22 cellular contexts compared by ENCODE assay signal in genomic region chr9:113493080-113493615, GRCh38. TPM values are rescaled to one million over a fixed set of nuclear protein-coding genes. Genes with fewer than 3 reads are reported as not detected.
DNase-seq lines count a peak whose midpoint lies in the region; ATAC-seq, FAIRE-seq and TF ChIP-seq lines count a peak whose summit lies in the region.
"Had no signal": no experiment of that assay in that cellular context is flagged by ENCODE, and none has a peak within 500 bp of the region (broad histone marks: within the 10 kb centered on the region; RNA-seq: fewer than 3 reads in every experiment).

No MANE protein-coding gene starts in this region.

- H3K9ac ChIP-seq in SK-N-SH (no peak overlapping the region), HepG2 (ENCODE audit: insufficient read depth, low read depth, low read length) (no peak overlapping the region), GM23248 (no peak overlapping the region)

- no peaks in the 10 kb centered on the region for H3K36me3 Mint-ChIP-seq in osteocyte (ENCODE audit: unreplicated experiment)
- H3K36me3 Mint-ChIP-seq: CD4-positive, CD25-positive, alpha-beta regulatory T cell; stimulated activated memory B cell treated with anti-CD40 and anti-IgM and Interleukin-4, amounts not matched to agents 10 μg/mL and 1 μg/mL and 100 μg/mL, for 72 hours had no signal

- BruUV-seq in HepG2 (replicated peaks; lab: Mats Ljungman, UMichigan): no TSS peak

- no peaks in the 10 kb centered on the region for H3K9me3 ChIP-seq in SK-N-SH
- H3K9me3 ChIP-seq in ascending aorta: no peaks in the 10 kb centered on the region
- H3K9me3 ChIP-seq in HepG2 (ENCODE audit: low read length): no peaks in the 10 kb centered on the region
- H3K9me3 ChIP-seq in spleen: no peaks in the 10 kb centered on the region
- no peaks in the 10 kb centered on the region for H3K9me3 ChIP-seq in GM23248 (ENCODE audit: low read depth)
- H3K9me3 ChIP-seq: neutrophil had no signal

- H3K4me2 ChIP-seq in SK-N-SH (no peak overlapping the region), HepG2 (ENCODE audit: low read depth, low read length) (no peak overlapping the region), GM23248 (ENCODE audit: unreplicated experiment) (no peak overlapping the region)

- TF ChIP-seq POLR2A in HepG2 (IDR thresholded peaks at IDR 0.05; ENCODE audit: insufficient read depth in 1 of 2, low read depth in 2 of 2, low read length in 2 of 2) (no peak), spleen (IDR thresholded peaks at IDR 0.05) (no peak)

- H3K27ac ChIP-seq in SK-N-SH (ENCODE audit: low read depth in 2 of 2, low read length in 1 of 2) (no peak overlapping the region), ascending aorta (peak overlapping the region; percentile 78 to 92), HepG2 (ENCODE audit: extremely low read length, insufficient read depth, low read length) (no peak overlapping the region), spleen (peak overlapping the region in 6 of 8 donors; percentile 1 to 61 (median 34)), GM23248 (no peak overlapping the region)
- H3K27ac ChIP-seq: neutrophil had no signal

- peaks cover 4% of the 10 kb centered on the region for H3K4me1 Mint-ChIP-seq in osteocyte (ENCODE audit: unreplicated experiment)

- TF ChIP-seq CTCF in SK-N-SH (IDR thresholded peaks at IDR 0.05): no peak
- no peak for TF ChIP-seq CTCF in ascending aorta (IDR thresholded peaks at IDR 0.05)
- no peak for TF ChIP-seq CTCF in HepG2 (CRISPR knock-in tag; IDR thresholded peaks at IDR 0.05)
- TF ChIP-seq CTCF in spleen (IDR thresholded peaks at IDR 0.05 in 8 of 11, conservative IDR thresholded peaks at IDR 0.05 in 3 of 11): no peak
- TF ChIP-seq CTCF in osteocyte (IDR thresholded peaks at IDR 0.05): no peak

- DNase-seq in SK-N-SH (no peak), ascending aorta (ENCODE audit: low spot score in 2 of 2) (no peak), HepG2 (ENCODE audit: low spot score) (no peak), spleen (no peak), osteocyte (ENCODE audit: extremely low spot score, unreplicated experiment) (no peak), GM23248 (no peak), T-helper 1 cell (no peak)
- DNase-seq: ACHN; activated CD4-positive, CD25-positive, alpha-beta regulatory T cell; activated naive CD4-positive, alpha-beta T cell treated with anti-CD3 and anti-CD28 coated beads for 36 hours; CD4-positive, CD25-positive, alpha-beta regulatory T cell; effector memory CD4-positive, alpha-beta T cell; NCI-H1694; NCI-H526 treated with DMSO at 0.1 percent for 48 hours; small intestine had no signal

- CTCF ChIA-PET in SK-N-SH (lab: Yijun Ruan, JAX): interaction anchor here (1.6 to 3.6 kb wide), 2 partner anchors 11 to 94 kb away, joined by 3 to 13 read pairs; no protein-coding TSS in a partner anchor
- CTCF ChIA-PET in HepG2 (lab: Yijun Ruan, JAX; ENCODE audit: low intra/inter-chr PET ratio, low total read pairs): no interaction called here

- H3K4me3 Mint-ChIP-seq in osteocyte (ENCODE audit: unreplicated experiment): no peak overlapping the region
- H3K4me3 Mint-ChIP-seq: activated naive CD4-positive, alpha-beta T cell treated with anti-CD3 and anti-CD28 coated beads for 36 hours; CD4-positive, CD25-positive, alpha-beta regulatory T cell; stimulated activated memory B cell treated with anti-CD40 and anti-IgM and Interleukin-4, amounts not matched to agents 10 μg/mL and 1 μg/mL and 100 μg/mL, for 72 hours; T-helper 1 cell treated with Interleukin-12 subunit alpha and Interleukin-12 subunit beta and Interleukin-4 antibody, amounts not matched to agents 30 μg/mL and 1 μg/mL, for 36 hours had no signal

- POLR2A ChIA-PET in SK-N-SH (lab: Yijun Ruan, JAX): interaction anchor here (0.6 kb wide), 1 partner anchor 624 kb away, joined by 3 read pairs; no protein-coding TSS in a partner anchor
- POLR2A ChIA-PET in HepG2 (lab: Yijun Ruan, JAX): interaction anchor here (3.5 kb wide), 1 partner anchor 12 kb away, joined by 15 read pairs; no protein-coding TSS in a partner anchor

- H2AFZ ChIP-seq in SK-N-SH (ENCODE audit: low read depth): no peak overlapping the region
- no peak overlapping the region for H2AFZ ChIP-seq in HepG2 (ENCODE audit: low read length)
- H2AFZ ChIP-seq in GM23248: no peak overlapping the region

- H4K20me1 ChIP-seq in SK-N-SH (ENCODE audit: insufficient read depth): no peaks in the 10 kb centered on the region
- H4K20me1 ChIP-seq in HepG2 (ENCODE audit: insufficient read depth, low read length): no peaks in the 10 kb centered on the region
- no peaks in the 10 kb centered on the region for H4K20me1 ChIP-seq in GM23248 (ENCODE audit: insufficient read depth)

- no peak for FAIRE-seq in HepG2 (lab: Jason Lieb, UNC)
- FAIRE-seq: bronchial epithelial cell, small intestine, urothelium cell line had no signal

- peaks cover 6 to 12% of the 10 kb centered on the region in 2 experiments; a peak in 2 of 4 replicates for H3K4me1 ChIP-seq in SK-N-SH (ENCODE audit: control insufficient read depth in 1 of 2, insufficient read depth in 2 of 2, low read depth in 1 of 2, low read length in 1 of 2)
- H3K4me1 ChIP-seq in ascending aorta: peaks cover 11 to 42% of the 10 kb centered on the region in 2 donors
- no peaks in the 10 kb centered on the region for H3K4me1 ChIP-seq in HepG2 (ENCODE audit: insufficient read depth, low read length)
- peaks cover 0 to 21% (median 10%) of the 10 kb centered on the region in 6 donors for H3K4me1 ChIP-seq in spleen
- H3K4me1 ChIP-seq in GM23248 (ENCODE audit: insufficient read depth): peaks cover 9% of the 10 kb centered on the region

- H3K27me3 ChIP-seq in SK-N-SH (ENCODE audit: insufficient read depth) (no peaks in the 10 kb centered on the region), ascending aorta (no peaks in the 10 kb centered on the region), HepG2 (ENCODE audit: control insufficient read depth in 1 of 2, insufficient read depth in 2 of 2, low read length in 2 of 2) (no peaks in the 10 kb centered on the region), spleen (replicated peaks in 1 of 7) (no peaks in the 10 kb centered on the region), GM23248 (replicated peaks; ENCODE audit: insufficient read depth) (no peaks in the 10 kb centered on the region)
- H3K27me3 ChIP-seq: neutrophil had no signal

- no peak for TF ChIP-seq RAD21 in SK-N-SH (IDR thresholded peaks at IDR 0.05; ENCODE audit: low read length)
- no peak for TF ChIP-seq RAD21 in HepG2 (CRISPR knock-in tag; IDR thresholded peaks at IDR 0.05)

- ATAC-seq in SK-N-SH treated with all-trans-retinoic acid at 6 μM for 48 hours (peak; percentile 29; the same call in 1 of the 3 replicates), HepG2 (no peak)
- ATAC-seq: stimulated activated memory B cell treated with anti-CD40 and anti-IgM and Interleukin-4, amounts not matched to agents 10 μg/mL and 1 μg/mL and 100 μg/mL, for 72 hours had no signal

- no peaks in the 10 kb centered on the region for H3K79me2 ChIP-seq in SK-N-SH (ENCODE audit: insufficient read depth)
- no peaks in the 10 kb centered on the region for H3K79me2 ChIP-seq in HepG2 (ENCODE audit: insufficient read depth, low read length)
- H3K79me2 ChIP-seq in GM23248 (ENCODE audit: insufficient read depth): no peaks in the 10 kb centered on the region

- H3K36me3 ChIP-seq in SK-N-SH (replicated peaks in 1 of 2; ENCODE audit: control insufficient read depth in 1 of 2, insufficient read depth in 2 of 2, low read length in 1 of 2) (no peaks in the 10 kb centered on the region), ascending aorta (peaks cover 0 to 10% of the 10 kb centered on the region in 2 donors), HepG2 (replicated peaks in 1 of 2; ENCODE audit: control insufficient read depth in 1 of 2, insufficient read depth in 2 of 2, low read length in 2 of 2) (peaks cover 4 to 13% of the 10 kb centered on the region in 2 experiments), spleen (no peaks in the 10 kb centered on the region), GM23248 (ENCODE audit: low read depth) (no peaks in the 10 kb centered on the region)
- H3K36me3 ChIP-seq: neutrophil had no signal

- WGBS in SK-N-SH (ENCODE audit: low lambda C conversion rate): 80% methylated on average over 1 of the region's 2 CpGs
- WGBS in HepG2 (ENCODE audit: low lambda C conversion rate): 100% methylated on average over 2 of the region's 2 CpGs
- WGBS in spleen, 5 donors: 74 to 94% (median 88%) methylated on average over 2 of the region's 2 CpGs
- 71 to 82% methylated on average over 2 of the region's 2 CpGs for WGBS in GM23248 (ENCODE audit: low coverage in 1 of 2, low lambda C conversion rate in 2 of 2, missing lambda C conversion rate in 2 of 2), 2 experiments

- intact Hi-C loops in ascending aorta (cut with DNase I) (loop anchor here (2.0 kb wide), 2 partner anchors 26 to 38 kb away; no protein-coding TSS in a partner anchor), HepG2 (cut with micrococcal nuclease; ENCODE audit: unreplicated experiment) (no loop called here), spleen (cut with DNase I; ENCODE audit: low total_unique reads) (no loop called here)

- H3K9me3 Mint-ChIP-seq in osteocyte (ENCODE audit: unreplicated experiment): no peaks in the 10 kb centered on the region
- H3K9me3 Mint-ChIP-seq: activated naive CD4-positive, alpha-beta T cell treated with anti-CD3 and anti-CD28 coated beads for 36 hours; CD4-positive, CD25-positive, alpha-beta regulatory T cell; stimulated activated memory B cell treated with anti-CD40 and anti-IgM and Interleukin-4, amounts not matched to agents 10 μg/mL and 1 μg/mL and 100 μg/mL, for 72 hours; T-helper 1 cell treated with Interleukin-12 subunit alpha and Interleukin-12 subunit beta and Interleukin-4 antibody, amounts not matched to agents 30 μg/mL and 1 μg/mL, for 36 hours had no signal

- no peak overlapping the region for H3K27ac Mint-ChIP-seq in osteocyte (ENCODE audit: unreplicated experiment)
- H3K27ac Mint-ChIP-seq: activated naive CD4-positive, alpha-beta T cell treated with anti-CD3 and anti-CD28 coated beads for 36 hours; stimulated activated memory B cell treated with anti-CD40 and anti-IgM and Interleukin-4, amounts not matched to agents 10 μg/mL and 1 μg/mL and 100 μg/mL, for 72 hours; T-helper 1 cell treated with Interleukin-12 subunit alpha and Interleukin-12 subunit beta and Interleukin-4 antibody, amounts not matched to agents 30 μg/mL and 1 μg/mL, for 36 hours had no signal

- H3K4me3 ChIP-seq in SK-N-SH (ENCODE audit: low read depth in 2 of 2, low read length in 1 of 2): no peak overlapping the region
- H3K4me3 ChIP-seq in ascending aorta: no peak overlapping the region
- no peak overlapping the region for H3K4me3 ChIP-seq in HepG2 (replicated peaks in 1 of 3; ENCODE audit: insufficient read depth in 1 of 3, low read depth in 2 of 3, low read length in 3 of 3)
- H3K4me3 ChIP-seq in spleen: no peak overlapping the region
- no peak overlapping the region for H3K4me3 ChIP-seq in GM23248
- H3K4me3 ChIP-seq: lung had no signal

- H3K27me3 Mint-ChIP-seq in osteocyte (ENCODE audit: unreplicated experiment): peaks cover 3% of the 10 kb centered on the region
- H3K27me3 Mint-ChIP-seq: stimulated activated memory B cell treated with anti-CD40 and anti-IgM and Interleukin-4, amounts not matched to agents 10 μg/mL and 1 μg/mL and 100 μg/mL, for 72 hours had no signal

- TF ChIP-seq EP300 in SK-N-SH (IDR thresholded peaks at IDR 0.05; ENCODE audit: borderline replicate concordance in 1 of 2, low read depth in 1 of 2, low read length in 1 of 2): no peak
- TF ChIP-seq EP300 in HepG2 (IDR thresholded peaks at IDR 0.05; ENCODE audit: low read depth in 2 of 2, low read length in 2 of 2): no peak
- no peak for TF ChIP-seq EP300 in HepG2 (CRISPR knock-in tag; IDR thresholded peaks at IDR 0.05; ENCODE audit: borderline replicate concordance)

- in situ Hi-C loops in HepG2 (cut with HindIII; ENCODE audit: extremely low pct_ligation_motif_present, low pct_unique_long_range_greater_than_20kb): no loop called here
- in situ Hi-C loops in GM23248 (cut with MboI): no loop called here

- no peaks in the 10 kb centered on the region for H3K9me2 ChIP-seq in SK-N-SH
- no peaks in the 10 kb centered on the region for H3K9me2 ChIP-seq in GM23248 (ENCODE audit: insufficient read depth)

- H3F3A ChIP-seq in SK-N-SH (replicated peaks; ENCODE audit: insufficient read depth): no peaks in the 10 kb centered on the region
- H3F3A ChIP-seq in GM23248 (ENCODE audit: insufficient read depth): peaks cover 8% of the 10 kb centered on the region; the same call in 1 of the 2 replicates

RNA-seq across cellular contexts. Expression of gene RGS3, which starts 29.6 kb away (rescaled TPM):
- polyA plus RNA-seq in SK-N-SH (2012; rRNA removed) (50.6 and 60.7 TPM in 2 replicates), HepG2 (2011; rRNA removed) (17.1 and 18.9 TPM in 2 replicates), spleen (10 to 100 TPM; 17.5 to 48.3 (median 26.5) TPM), GM23248 (2016; fragmentation: Nextera tagmentation; extraction: Ambion mirVana) (48.6 and 54.8 TPM in 2 replicates)
- polyA plus RNA-seq in SK-N-SH (2012; cell fraction: cytosol; rRNA removed): 30.9 and 42.1 TPM in 2 replicates
- 66.8 and 95.4 TPM in 2 replicates for polyA plus RNA-seq in SK-N-SH (2012; cell fraction: nucleus; rRNA removed)
- total RNA-seq in ascending aorta (125 TPM), HepG2 (2016; rRNA removed; fragmentation: Illumina TruSeq; extraction: Trizol) (26.7 and 28.8 TPM in 2 replicates), spleen (100 to 1,000 TPM in 1 of 7 donors, 10 to 100 TPM in 6; 63.2 to 122 (median 84.4) TPM), osteocyte (53.8 and 67.8 TPM in 2 replicates)
- 6.9 and 7.7 TPM in 2 replicates for total RNA-seq in HepG2 (2016; cell fraction: cytosol; rRNA removed; fragmentation: Illumina TruSeq; extraction: Trizol; ENCODE audit: low read depth)
- total RNA-seq in HepG2 (2016; cell fraction: insoluble cytoplasmic fraction; rRNA removed; fragmentation: Illumina TruSeq; extraction: Trizol): 21.4 and 28.5 TPM in 2 replicates
- total RNA-seq in HepG2 (2016; cell fraction: membrane; rRNA removed; fragmentation: Illumina TruSeq; extraction: Trizol): 9.6 and 10.3 TPM in 2 replicates
- total RNA-seq in HepG2 (2016; cell fraction: nucleus; rRNA removed; fragmentation: Illumina TruSeq; extraction: Trizol): 30.1 and 33.4 TPM in 2 replicates
- 12.7 and 14.2 TPM in 2 replicates for polyA plus RNA-seq in HepG2 (2011; cell fraction: cytosol; rRNA removed)
- polyA plus RNA-seq in HepG2 (2011; cell fraction: nucleus; rRNA removed): 36.7 and 52.3 TPM in 2 replicates
- polyA plus RNA-seq in HepG2 (2012): 8.7 and 10.8 TPM in 2 replicates
- polyA plus RNA-seq in HepG2 (2016; cell fraction: cytosol; fragmentation: Illumina TruSeq; extraction: Trizol; ENCODE audit: low read depth): 1.8 and 2.0 TPM in 2 replicates
- polyA plus RNA-seq in HepG2 (2016; cell fraction: insoluble cytoplasmic fraction; fragmentation: Illumina TruSeq; extraction: Trizol; ENCODE audit: low read depth): 13.4 and 19.3 TPM in 2 replicates
- polyA plus RNA-seq in HepG2 (2016; cell fraction: membrane; fragmentation: Illumina TruSeq; extraction: Trizol; ENCODE audit: low read depth): 4.1 and 4.3 TPM in 2 replicates
- 30.0 and 36.0 TPM in 2 replicates for polyA plus RNA-seq in HepG2 (2016; cell fraction: nucleus; fragmentation: Illumina TruSeq; extraction: Trizol; ENCODE audit: insufficient read depth, low read depth)
- polyA minus RNA-seq in HepG2 (2011; rRNA and poly(A)+ RNA removed; ENCODE audit: low replicate concordance): 41.8 and 53.6 TPM in 2 replicates
- 12.6 and 16.2 TPM in 2 replicates for polyA minus RNA-seq in HepG2 (2011; cell fraction: cytosol; rRNA and poly(A)+ RNA removed)
- polyA minus RNA-seq in HepG2 (2011; cell fraction: nucleus; rRNA and poly(A)+ RNA removed): 38.4 and 42.1 TPM in 2 replicates
- total RNA-seq in GM23248 (2014; rRNA removed; shearing (Covaris generic)): 44.5 and 58.0 TPM in 2 replicates

Comparison
In these comparisons a context has a peak if more than half of its experiments do, and no peak if none do; other contexts are left out.
1. H3K27ac ChIP-seq: peak in ascending aorta (2 of 2) and spleen (6 of 8); none in SK-N-SH (0 of 2), HepG2 (single experiment) and GM23248 (single experiment).